In the genomic region with DNA sequence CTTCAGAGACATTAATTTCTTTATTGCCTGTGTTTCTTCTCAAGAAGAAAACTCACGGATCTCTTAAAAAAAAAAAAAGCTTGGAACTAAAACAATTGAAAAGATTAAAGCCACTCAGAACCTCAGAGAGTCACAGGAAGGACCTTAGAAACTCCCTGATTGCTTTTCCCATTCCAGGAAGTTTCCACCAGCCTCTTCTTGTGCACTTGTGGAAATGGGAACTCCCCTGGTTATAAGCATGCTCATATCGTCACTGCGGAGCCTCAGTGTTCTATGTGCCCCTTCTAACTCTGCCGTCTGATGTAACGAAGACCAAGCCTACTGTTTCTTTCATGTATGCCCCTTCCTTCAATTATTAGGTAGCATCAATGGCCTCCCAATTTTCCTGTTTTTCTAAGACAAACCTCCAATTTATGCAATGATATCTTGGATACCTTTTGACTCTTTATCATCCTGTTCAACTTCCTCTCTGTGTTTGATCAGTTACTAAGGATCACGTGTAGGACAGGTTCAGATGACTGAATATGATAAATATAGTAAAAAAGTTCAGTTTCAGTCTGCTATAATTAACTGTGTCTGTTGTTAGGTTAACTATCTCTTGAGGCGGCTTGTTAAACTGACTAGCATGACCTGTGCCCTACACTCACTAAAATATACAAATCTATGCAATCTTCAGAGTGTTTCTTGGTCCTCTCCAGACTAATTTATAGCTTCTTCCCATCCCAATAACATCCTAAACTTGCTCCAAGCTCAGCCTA, we compare ENCODE assay signal across 24 cellular contexts.
A peak's percentile ranks its signal among the peaks of the same experiment; 100 is the strongest.
DNase-seq lines count a peak whose midpoint lies in the region; ATAC-seq and TF ChIP-seq lines count a peak whose summit lies in the region.
"Had no signal": no experiment of that assay in that cellular context is flagged by ENCODE, and none has a peak within 500 bp of the region (broad histone marks: within the 10 kb centered on the region; RNA-seq: fewer than 3 reads in every experiment).

No MANE protein-coding gene starts in this region.

- TF ChIP-seq CTCF in PC-9 (conservative IDR thresholded peaks at IDR 0.05) (no peak), nephron (IDR thresholded peaks at IDR 0.05; ENCODE audit: unreplicated experiment in 3 of 3) (no peak)

- H3K27me3 Mint-ChIP-seq in nephron (ENCODE audit: low read depth), result no peaks in the 10 kb centered on the region
- H3K27me3 Mint-ChIP-seq in activated CD8-positive, alpha-beta T cell treated with anti-CD3 and anti-CD28 coated beads, Interleukin-2, amount 10 ng/mL, durations not matched to agents 7 days and 5 days (ENCODE audit: low read depth), result no peaks in the 10 kb centered on the region

- no peaks in the 10 kb centered on the region for H3K36me3 Mint-ChIP-seq in nephron (ENCODE audit: low read depth)
- H3K36me3 Mint-ChIP-seq in activated CD8-positive, alpha-beta T cell treated with anti-CD3 and anti-CD28 coated beads, Interleukin-2, amount 10 ng/mL, durations not matched to agents 7 days and 5 days (ENCODE audit: low read depth), result no peaks in the 10 kb centered on the region

- intact Hi-C loops in left ventricle myocardium superior (cut with micrococcal nuclease), result no loop called here
- intact Hi-C loops in cardiac septum (cut with DNase I), result no loop called here
- intact Hi-C loops in PC-9 (cut with micrococcal nuclease; ENCODE audit: unreplicated experiment), result no loop called here

- 0 out of 2 replicates have a peak overlapping the region, but pooled peaks have one; percentile 18 for H2AFZ ChIP-seq in PC-9

- H3K27ac ChIP-seq in PC-9, result no peak overlapping the region
- H3K27ac ChIP-seq: HL-60, SJSA1 had no signal

- CTCF ChIA-PET in PC-9 (lab: Charles Lee), result no interaction called here
- CTCF ChIA-PET in activated CD8-positive, alpha-beta T cell treated with anti-CD3 and anti-CD28 coated beads, Interleukin-2, amount 10 ng/mL, durations not matched to agents 7 days and 5 days (lab: Charles Lee), result no interaction called here

- no peak overlapping the region for H3K4me3 Mint-ChIP-seq in nephron
- no peak overlapping the region for H3K4me3 Mint-ChIP-seq in activated CD8-positive, alpha-beta T cell treated with anti-CD3 and anti-CD28 coated beads, Interleukin-2, amount 10 ng/mL, durations not matched to agents 7 days and 5 days

- no peaks in the 10 kb centered on the region for H3K27me3 ChIP-seq in PC-9 (ENCODE audit: insufficient read depth, low read depth)
- H3K27me3 ChIP-seq: SJSA1 had no signal

- H3K79me2 ChIP-seq in PC-9 (ENCODE audit: low read depth), result no peaks in the 10 kb centered on the region

- no peak overlapping the region for H3K4me2 ChIP-seq in PC-9

- no peaks in the 10 kb centered on the region for H3K36me3 ChIP-seq in PC-9 (ENCODE audit: low read depth)
- H3K36me3 ChIP-seq: SJSA1 had no signal

- no peaks in the 10 kb centered on the region; the same call in 1 of the 2 replicates for H3K9me3 ChIP-seq in PC-9 (ENCODE audit: insufficient read depth, low read depth)
- H3K9me3 ChIP-seq: SJSA1 had no signal

- peaks cover 15% of the 10 kb centered on the region for H3K4me1 Mint-ChIP-seq in nephron
- no peaks in the 10 kb centered on the region for H3K4me1 Mint-ChIP-seq in activated CD8-positive, alpha-beta T cell treated with anti-CD3 and anti-CD28 coated beads, Interleukin-2, amount 10 ng/mL, durations not matched to agents 7 days and 5 days (ENCODE audit: low read depth)

- H3K9me2 ChIP-seq in PC-9 (ENCODE audit: insufficient read depth), result peaks cover 5% of the 10 kb centered on the region; the same call in 1 of the 2 replicates

- no peak overlapping the region for H3K4me3 ChIP-seq in PC-9
- H3K4me3 ChIP-seq: SJSA1 had no signal

- POLR2A ChIA-PET in PC-9 (lab: Charles Lee; ENCODE audit: unreplicated experiment), result no interaction called here
- POLR2A ChIA-PET in activated CD8-positive, alpha-beta T cell treated with anti-CD3 and anti-CD28 coated beads, Interleukin-2, amount 10 ng/mL, durations not matched to agents 7 days and 5 days (lab: Charles Lee), result no interaction called here

- no peaks in the 10 kb centered on the region for H3K4me1 ChIP-seq in PC-9 (replicated peaks; ENCODE audit: insufficient read depth)
- H3K4me1 ChIP-seq: SJSA1 had no signal

- no peaks in the 10 kb centered on the region for H4K20me1 ChIP-seq in PC-9 (ENCODE audit: insufficient read depth)

- BruUV-seq in PC-9 (replicated peaks; lab: Mats Ljungman, UMichigan), result no TSS peak

- H3K27ac Mint-ChIP-seq in nephron, result peak overlapping the region in 2 of 3 experiments; percentile 10 to 40
- H3K27ac Mint-ChIP-seq in activated CD8-positive, alpha-beta T cell treated with anti-CD3 and anti-CD28 coated beads, Interleukin-2, amount 10 ng/mL, durations not matched to agents 7 days and 5 days, result no peak overlapping the region

- peak; percentile 33 for ATAC-seq in left ventricle myocardium superior
- peak; percentile 56 for ATAC-seq in GM19324 (IDR thresholded peaks at IDR 0.05; ENCODE audit: low FRiP score, unreplicated experiment)
- no peak for ATAC-seq in activated CD8-positive, alpha-beta T cell treated with anti-CD3 and anti-CD28 coated beads, Interleukin-2, amount 10 ng/mL, durations not matched to agents 7 days and 5 days

- H3F3A ChIP-seq in PC-9 (ENCODE audit: insufficient read depth, low read depth), result no peaks in the 10 kb centered on the region

- no peaks in the 10 kb centered on the region for H3K9me3 Mint-ChIP-seq in nephron
- H3K9me3 Mint-ChIP-seq in activated CD8-positive, alpha-beta T cell treated with anti-CD3 and anti-CD28 coated beads, Interleukin-2, amount 10 ng/mL, durations not matched to agents 7 days and 5 days (ENCODE audit: insufficient read depth), result no peaks in the 10 kb centered on the region

- DNase-seq in left ventricle myocardium superior (no peak), cardiac septum (ENCODE audit: low spot score) (no peak), PC-9 (no peak), NK-92 (lab: John Stamatoyannopoulos, UW; ENCODE audit: unreplicated experiment) (no peak), RPMI8226 (no peak)
- DNase-seq in activated CD8-positive, alpha-beta T cell treated with anti-CD3 and anti-CD28 coated beads, Interleukin-2, amount 10 ng/mL, durations not matched to agents 7 days and 5 days, result no peak
- DNase-seq: Calu3, DND-41, GOT3, HCEC 1CT, NCI-H1092, NCI-H1417 treated with DMSO at 0.1 percent for 48 hours, NCI-H1694 treated with DMSO at 0.1 percent for 48 hours, NCI-H2081, NCI-H2171, NCI-H226, NCI-H510A, NCI-H69, OCI-M1, Right ventricle myocardium superior had no signal
